ENCODE assay signal across 1 cellular context in genomic region chr1:169925505-169926482, GRCh38.
TF ChIP-seq lines count a peak whose summit lies in the region.

No MANE protein-coding gene starts in this region.

TF ChIP-seq in HepG2, 621 proteins besides CTCF, POLR2A, EP300 and RAD21 (continued from another document):
- TF ChIP-seq MAFK (conservative IDR thresholded peaks at IDR 0.05 in 1 of 2, IDR thresholded peaks at IDR 0.05 in 1 of 2; ENCODE audit: low read length in 2 of 2), result peak; percentile 59 to 76
